ENCODE assay signal across 7 cellular contexts in genomic region chr15:92808611-92809063, GRCh38.
DNase-seq lines count a peak whose midpoint lies in the region; ATAC-seq and TF ChIP-seq lines count a peak whose summit lies in the region.

No MANE protein-coding gene starts in this region.

- peak; percentile 12 for ATAC-seq in GM21786 (IDR thresholded peaks at IDR 0.05; ENCODE audit: unreplicated experiment)
- ATAC-seq in stimulated activated naive B cell treated with anti-CD40 and anti-IgM and Interleukin-4, amounts not matched to agents 10 μg/mL and 1 μg/mL and 100 μg/mL, for 72 hours (replicated peaks): peak; percentile 4 to 15

- peak overlapping the region; percentile 94 for H3K27ac ChIP-seq in angular gyrus (ENCODE audit: low read depth, low read length)
- H3K27ac ChIP-seq in iPS-18a (ENCODE audit: low read length): no peak overlapping the region

- peak; percentile 67 for DNase-seq in GM10266 (ENCODE audit: extremely low spot score)
- DNase-seq in MG63: peak; percentile 83
- no peak for DNase-seq in stimulated activated naive B cell treated with anti-CD40 and anti-IgM and Interleukin-4, amounts not matched to agents 10 μg/mL and 1 μg/mL and 100 μg/mL, for 72 hours
- no peak for DNase-seq in OCI-M1 (lab: John Stamatoyannopoulos, UW)

- H3K27me3 ChIP-seq in MG63: no peaks in the 10 kb centered on the region
- no peaks in the 10 kb centered on the region for H3K27me3 ChIP-seq in iPS-18a (ENCODE audit: control insufficient read depth, insufficient read depth, low read length)

- H3K36me3 ChIP-seq in MG63: no peaks in the 10 kb centered on the region
- no peaks in the 10 kb centered on the region for H3K36me3 ChIP-seq in iPS-18a (ENCODE audit: control insufficient read depth, low read depth, low read length)

- H3K27ac Mint-ChIP-seq in stimulated activated naive B cell treated with anti-CD40 and anti-IgM and Interleukin-4, amounts not matched to agents 10 μg/mL and 1 μg/mL and 100 μg/mL, for 72 hours: peak overlapping the region; percentile 98

- peaks cover 30% of the 10 kb centered on the region for H3K4me1 ChIP-seq in iPS-18a (ENCODE audit: control insufficient read depth, low read depth, low read length)

- H3K4me3 ChIP-seq in MG63: peak overlapping the region; percentile 45
- peak overlapping the region; percentile 52 for H3K4me3 ChIP-seq in iPS-18a (ENCODE audit: low read length)

- H3K9me3 ChIP-seq in MG63 (no peaks in the 10 kb centered on the region), iPS-18a (ENCODE audit: control insufficient read depth, low read depth, low read length) (no peaks in the 10 kb centered on the region)

- H3K4me3 Mint-ChIP-seq in stimulated activated naive B cell treated with anti-CD40 and anti-IgM and Interleukin-4, amounts not matched to agents 10 μg/mL and 1 μg/mL and 100 μg/mL, for 72 hours: peak overlapping the region; percentile 69 to 94

- H3K4me1 Mint-ChIP-seq in stimulated activated naive B cell treated with anti-CD40 and anti-IgM and Interleukin-4, amounts not matched to agents 10 μg/mL and 1 μg/mL and 100 μg/mL, for 72 hours: peaks cover 9 to 26% of the 10 kb centered on the region in 2 donors

- no peak for TF ChIP-seq CTCF in GM10266 (IDR thresholded peaks at IDR 0.05; ENCODE audit: control insufficient read depth, insufficient read depth, low read depth, missing control alignments)

- peaks cover 5 to 8% of the 10 kb centered on the region in 2 donors for H3K36me3 Mint-ChIP-seq in stimulated activated naive B cell treated with anti-CD40 and anti-IgM and Interleukin-4, amounts not matched to agents 10 μg/mL and 1 μg/mL and 100 μg/mL, for 72 hours

- peak overlapping the region; percentile 36 for H3K9ac ChIP-seq in iPS-18a (ENCODE audit: low read length)

- peaks cover 0 to 1% of the 10 kb centered on the region in 2 donors for H3K9me3 Mint-ChIP-seq in stimulated activated naive B cell treated with anti-CD40 and anti-IgM and Interleukin-4, amounts not matched to agents 10 μg/mL and 1 μg/mL and 100 μg/mL, for 72 hours

- no peaks in the 10 kb centered on the region for H3K27me3 Mint-ChIP-seq in stimulated activated naive B cell treated with anti-CD40 and anti-IgM and Interleukin-4, amounts not matched to agents 10 μg/mL and 1 μg/mL and 100 μg/mL, for 72 hours

Comparison
In these comparisons a context has a peak if more than half of its experiments do, and no peak if none do; other contexts are left out.
1. DNase-seq: peak in GM10266 (single experiment) and MG63 (single experiment); none in stimulated activated naive B cell treated with anti-CD40 and anti-IgM and Interleukin-4, amounts not matched to agents 10 μg/mL and 1 μg/mL and 100 μg/mL, for 72 hours (single experiment) and OCI-M1 (single experiment).